In the genomic region with DNA sequence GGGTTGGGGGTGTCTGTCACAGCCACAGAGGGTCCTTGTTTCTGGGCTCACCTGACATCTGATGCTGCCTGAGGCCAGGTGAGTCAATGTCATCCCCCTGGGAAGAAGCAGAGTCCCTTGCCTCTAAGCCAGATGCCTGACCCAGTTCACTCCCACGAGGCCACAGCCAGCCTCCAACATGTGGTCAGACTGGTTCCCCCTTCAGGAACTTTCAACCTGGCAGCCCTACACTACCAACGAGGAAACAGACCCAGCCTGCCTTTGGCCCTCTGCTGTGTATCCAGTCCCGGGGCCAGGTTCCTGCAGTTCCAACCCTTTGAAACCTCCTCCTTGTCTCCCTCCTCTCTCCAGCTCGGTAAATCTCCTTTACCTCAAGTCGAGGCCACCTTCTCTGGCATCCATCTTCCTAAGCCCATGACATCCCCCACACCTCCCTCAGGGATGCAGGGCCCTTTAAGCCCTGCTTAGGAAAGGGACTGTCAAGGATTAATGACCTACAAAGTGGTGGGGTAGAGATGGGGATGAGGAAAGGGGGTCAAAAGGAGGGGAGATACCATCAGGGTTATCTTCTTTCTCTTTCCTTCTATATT, we compare ENCODE assay signal across 24 cellular contexts. TPM values are rescaled to one million over a fixed set of nuclear protein-coding genes. Genes with fewer than 3 reads are reported as not detected.
A peak's percentile ranks its signal among the peaks of the same experiment; 100 is the strongest.
DNase-seq lines count a peak whose midpoint lies in the region; ATAC-seq, FAIRE-seq and TF ChIP-seq lines count a peak whose summit lies in the region.
"Had no signal": no experiment of that assay in that cellular context is flagged by ENCODE, and none has a peak within 500 bp of the region (broad histone marks: within the 10 kb centered on the region; RNA-seq: fewer than 3 reads in every experiment).

No MANE protein-coding gene starts in this region.

- no peak overlapping the region for H3K4me2 ChIP-seq in GM23338
- H3K4me2 ChIP-seq in H1 (ENCODE audit: insufficient read depth in 1 of 2, low read depth in 2 of 2, low read length in 2 of 2) = no peak overlapping the region
- H3K4me2 ChIP-seq in trophoblast cell (ENCODE audit: low read length) = no peak overlapping the region
- H3K4me2 ChIP-seq in HepG2 (ENCODE audit: low read depth, low read length) = no peak overlapping the region
- H3K4me2 ChIP-seq: KMS-11 had no signal

- H3K23me2 ChIP-seq in H1 (ENCODE audit: low read depth, low read length) = no peaks in the 10 kb centered on the region

- H2AK5ac ChIP-seq in H1 (ENCODE audit: low read depth, low read length) (no peak overlapping the region), trophoblast cell (ENCODE audit: low read length) (no peak overlapping the region)

- no peak for TF ChIP-seq CTCF in GM23338 (conservative IDR thresholded peaks at IDR 0.05; ENCODE audit: low read depth in 2 of 2)
- TF ChIP-seq CTCF in NB4 (IDR thresholded peaks at IDR 0.05; ENCODE audit: low read depth, low read length) = no peak
- no peak for TF ChIP-seq CTCF in H1 (IDR thresholded peaks at IDR 0.05; ENCODE audit: control extremely low read depth in 1 of 3, insufficient read depth in 1 of 3, low read depth in 1 of 3, low read length in 3 of 3)
- TF ChIP-seq CTCF in HepG2 (CRISPR knock-in tag; IDR thresholded peaks at IDR 0.05) = no peak
- no peak for TF ChIP-seq CTCF in nephron progenitor cell (IDR thresholded peaks at IDR 0.05)

- ATAC-seq in GM23338 = no peak; the same call in 2 of the 3 replicates
- ATAC-seq in HepG2 = no peak
- ATAC-seq in Right ventricle myocardium superior (ENCODE audit: poor library complexity) = no peak
- ATAC-seq: PC-3, SK-N-SH treated with all-trans-retinoic acid at 6 μM for 48 hours had no signal

- H3K36me3 ChIP-seq in GM23338 (ENCODE audit: insufficient read depth) (no peaks in the 10 kb centered on the region), H1 (ENCODE audit: control insufficient read depth in 2 of 4, insufficient read depth in 4 of 4, low read length in 3 of 4) (no peaks in the 10 kb centered on the region), trophoblast cell (ENCODE audit: control insufficient read depth in 1 of 2, insufficient read depth in 2 of 2, low read length in 2 of 2) (no peaks in the 10 kb centered on the region), HepG2 (replicated peaks in 1 of 2; ENCODE audit: control insufficient read depth in 1 of 2, insufficient read depth in 2 of 2, low read length in 2 of 2) (no peaks in the 10 kb centered on the region)

- H4K91ac ChIP-seq in H1 (replicated peaks; ENCODE audit: insufficient read length, low read length) (peak overlapping the region; percentile 40), trophoblast cell (ENCODE audit: low read depth, low read length) (no peak overlapping the region)

- H3K79me2 ChIP-seq in GM23338 (replicated peaks; ENCODE audit: insufficient read depth) = no peaks in the 10 kb centered on the region
- H3K79me2 ChIP-seq in H1 (ENCODE audit: control insufficient read depth in 1 of 2, insufficient read depth in 2 of 2, low read length in 2 of 2) = no peaks in the 10 kb centered on the region
- no peaks in the 10 kb centered on the region for H3K79me2 ChIP-seq in trophoblast cell (ENCODE audit: control insufficient read depth, insufficient read depth, low read length, poor library complexity)
- H3K79me2 ChIP-seq in HepG2 (ENCODE audit: insufficient read depth, low read length) = no peaks in the 10 kb centered on the region

- no peak overlapping the region for H3K4ac ChIP-seq in H1 (replicated peaks; ENCODE audit: insufficient read length, low read depth, low read length)
- no peak overlapping the region for H3K4ac ChIP-seq in trophoblast cell (ENCODE audit: low read depth, low read length)

- WGBS in H1 (ENCODE audit: extremely low coverage in 1 of 2, insufficient coverage in 1 of 2, insufficient read length in 1 of 2, insufficient replicate concordance in 2 of 2, low coverage in 1 of 2, low lambda C conversion rate in 2 of 2, missing lambda C conversion rate in 1 of 2), 2 experiments = 77% methylated on average over 4 of the region's 5 CpGs; no CpG with 5 or more reads in 1 of the 2 experiments
- no CpG with 5 or more reads among the region's 5 CpGs for WGBS in trophoblast cell (ENCODE audit: extremely low coverage, insufficient coverage, insufficient read length)
- WGBS in HepG2 (ENCODE audit: low lambda C conversion rate) = 15% methylated on average over 4 of the region's 5 CpGs

- H3K9me3 ChIP-seq in H1 (ENCODE audit: insufficient read depth in 2 of 2, low read depth in 1 of 2, low read length in 1 of 2) (no peaks in the 10 kb centered on the region; a peak in 1 of 4 replicates), trophoblast cell (ENCODE audit: insufficient read depth, low read depth, low read length) (no peaks in the 10 kb centered on the region), HepG2 (ENCODE audit: low read length) (no peaks in the 10 kb centered on the region)

- H3K23ac ChIP-seq in H1 (ENCODE audit: insufficient read length) (no peak overlapping the region), trophoblast cell (ENCODE audit: low read length) (no peak overlapping the region)

- H3K27ac ChIP-seq in GM23338 (ENCODE audit: low read depth) (no peak overlapping the region), H1 (ENCODE audit: low read depth, low read length) (no peak overlapping the region), trophoblast cell (ENCODE audit: low read depth, low read length) (peak overlapping the region; percentile 1), HepG2 (ENCODE audit: extremely low read length, insufficient read depth, low read length) (no peak overlapping the region)
- H3K27ac ChIP-seq: HL-60, KMS-11 had no signal

- H3F3A ChIP-seq in GM23338 (replicated peaks; ENCODE audit: low read depth) = no peaks in the 10 kb centered on the region

- H3K9ac ChIP-seq in H1 (replicated peaks in 1 of 4; ENCODE audit: extremely low read depth in 1 of 4, low read depth in 3 of 4, low read length in 3 of 4) = no peak overlapping the region
- no peak overlapping the region for H3K9ac ChIP-seq in trophoblast cell (ENCODE audit: low read length)
- H3K9ac ChIP-seq in HepG2 (ENCODE audit: insufficient read depth, low read depth, low read length) = no peak overlapping the region
- H3K9ac ChIP-seq: KMS-11 had no signal

- peaks cover 9% of the 10 kb centered on the region for H3K9me3 Mint-ChIP-seq in GM23338
- no peaks in the 10 kb centered on the region for H3K9me3 Mint-ChIP-seq in activated T-helper 2 cell treated with anti-CD3 and anti-CD28 coated beads, Interferon-gamma antibody, Interleukin-2, Interleukin-4, amounts not matched to agents 10 μg/mL and 5 μg/mL and 100 μg/mL, durations not matched to agents 14 hours and 24 hours and 36 hours
- H3K9me3 Mint-ChIP-seq in nephron progenitor cell = peaks cover 3% of the 10 kb centered on the region

- H2BK20ac ChIP-seq in H1 (ENCODE audit: low read length) = 0 out of 2 replicates have a peak overlapping the region, but pooled peaks have one; percentile 21

- no peaks in the 10 kb centered on the region for H3K79me1 ChIP-seq in H1 (ENCODE audit: low read depth, low read length)
- peaks cover 9% of the 10 kb centered on the region for H3K79me1 ChIP-seq in trophoblast cell (ENCODE audit: low read length)

- TF ChIP-seq RAD21 in H1 (IDR thresholded peaks at IDR 0.05 in 1 of 2, conservative IDR thresholded peaks at IDR 0.05 in 1 of 2; ENCODE audit: low read depth in 2 of 2, low read length in 2 of 2) (no peak), HepG2 (CRISPR knock-in tag; IDR thresholded peaks at IDR 0.05) (no peak)

- no peak for TF ChIP-seq EP300 in H1 (IDR thresholded peaks at IDR 0.05; ENCODE audit: borderline replicate concordance in 1 of 2, low read depth in 2 of 2, low read length in 2 of 2)
- TF ChIP-seq EP300 in HepG2 (IDR thresholded peaks at IDR 0.05; ENCODE audit: low read depth in 2 of 2, low read length in 2 of 2) = no peak
- TF ChIP-seq EP300 in HepG2 (CRISPR knock-in tag; IDR thresholded peaks at IDR 0.05; ENCODE audit: borderline replicate concordance) = no peak

- H3K27ac Mint-ChIP-seq in GM23338 = no peak overlapping the region
- H3K27ac Mint-ChIP-seq in activated T-helper 2 cell treated with anti-CD3 and anti-CD28 coated beads, Interferon-gamma antibody, Interleukin-2, Interleukin-4, amounts not matched to agents 10 μg/mL and 5 μg/mL and 100 μg/mL, durations not matched to agents 14 hours and 24 hours and 36 hours = no peak overlapping the region
- no peak overlapping the region for H3K27ac Mint-ChIP-seq in nephron progenitor cell
- H3K27ac Mint-ChIP-seq: HFFc6 had no signal

- intact Hi-C loops in activated T-helper 2 cell treated with anti-CD3 and anti-CD28 coated beads, Interferon-gamma antibody, Interleukin-2, Interleukin-4, amounts not matched to agents 10 μg/mL and 5 μg/mL and 100 μg/mL, durations not matched to agents 14 hours and 24 hours and 36 hours (cut with micrococcal nuclease) = loop anchor here (10.0 kb wide), 1 partner anchor 1125 kb away; no protein-coding TSS in a partner anchor
- intact Hi-C loops in HepG2 (cut with micrococcal nuclease; ENCODE audit: unreplicated experiment) = no loop called here
- intact Hi-C loops in Right ventricle myocardium superior (cut with DNase I) = no loop called here

- H4K20me1 ChIP-seq in GM23338 (replicated peaks; ENCODE audit: insufficient read depth) (no peaks in the 10 kb centered on the region), H1 (replicated peaks in 1 of 2; ENCODE audit: control insufficient read depth in 1 of 2, insufficient read depth in 2 of 2, low read length in 2 of 2) (no peaks in the 10 kb centered on the region), HepG2 (ENCODE audit: insufficient read depth, low read length) (no peaks in the 10 kb centered on the region)

- peaks cover 4% of the 10 kb centered on the region for H3K27me3 Mint-ChIP-seq in GM23338 (ENCODE audit: insufficient read depth, low read depth, poor library complexity)
- peaks cover 14% of the 10 kb centered on the region for H3K27me3 Mint-ChIP-seq in activated T-helper 2 cell treated with anti-CD3 and anti-CD28 coated beads, Interferon-gamma antibody, Interleukin-2, Interleukin-4, amounts not matched to agents 10 μg/mL and 5 μg/mL and 100 μg/mL, durations not matched to agents 14 hours and 24 hours and 36 hours (ENCODE audit: low read depth)
- H3K27me3 Mint-ChIP-seq in nephron progenitor cell (ENCODE audit: low read depth, poor library complexity) = no peaks in the 10 kb centered on the region

- no peak overlapping the region for H3K56ac ChIP-seq in H1 (replicated peaks; ENCODE audit: insufficient read length, low read depth, low read length)

- FAIRE-seq in H1 (lab: Jason Lieb, UNC) = no peak
- FAIRE-seq in HepG2 (lab: Jason Lieb, UNC) = no peak
- FAIRE-seq: GM12891, GM19239 had no signal

- H3K4me1 ChIP-seq in GM23338 (ENCODE audit: insufficient read depth) (peaks cover 28% of the 10 kb centered on the region), H1 (replicated peaks in 1 of 4; ENCODE audit: control insufficient read depth in 3 of 4, insufficient read depth in 4 of 4, low read length in 3 of 4) (peaks cover 2 to 21% (median 12%) of the 10 kb centered on the region in 4 experiments; a peak in 4 of 7 replicates), trophoblast cell (ENCODE audit: control insufficient read depth in 1 of 2, insufficient read depth in 2 of 2, low read length in 2 of 2) (peaks cover 8 to 14% of the 10 kb centered on the region in 2 experiments), HepG2 (ENCODE audit: insufficient read depth, low read length) (no peaks in the 10 kb centered on the region)

- H3K14ac ChIP-seq in H1 (ENCODE audit: insufficient read length) = no peak overlapping the region
- H3K14ac ChIP-seq in trophoblast cell (ENCODE audit: low read length) = peak overlapping the region; percentile 55

- H2BK5ac ChIP-seq in H1 (ENCODE audit: low read depth, low read length) (no peak overlapping the region), trophoblast cell (ENCODE audit: low read depth, low read length, poor library complexity) (peak overlapping the region; percentile 42)

- no peak overlapping the region for H4K12ac ChIP-seq in trophoblast cell (ENCODE audit: low read depth, low read length)

- H3K36me3 Mint-ChIP-seq in GM23338 (ENCODE audit: low read depth) (no peaks in the 10 kb centered on the region; the same call in 2 of the 3 replicates), nephron progenitor cell (ENCODE audit: low read depth) (no peaks in the 10 kb centered on the region)
- H3K36me3 Mint-ChIP-seq in activated T-helper 2 cell treated with anti-CD3 and anti-CD28 coated beads, Interferon-gamma antibody, Interleukin-2, Interleukin-4, amounts not matched to agents 10 μg/mL and 5 μg/mL and 100 μg/mL, durations not matched to agents 14 hours and 24 hours and 36 hours (ENCODE audit: low read depth) = no peaks in the 10 kb centered on the region

- H3K4me1 Mint-ChIP-seq in GM23338 (peaks cover 40% of the 10 kb centered on the region), nephron progenitor cell (peaks cover 58% of the 10 kb centered on the region)
- no peaks in the 10 kb centered on the region for H3K4me1 Mint-ChIP-seq in activated T-helper 2 cell treated with anti-CD3 and anti-CD28 coated beads, Interferon-gamma antibody, Interleukin-2, Interleukin-4, amounts not matched to agents 10 μg/mL and 5 μg/mL and 100 μg/mL, durations not matched to agents 14 hours and 24 hours and 36 hours (ENCODE audit: low read depth)

- no peaks in the 10 kb centered on the region for H3K9me2 ChIP-seq in GM23338 (ENCODE audit: insufficient read depth)

- H2AFZ ChIP-seq in GM23338 (peak overlapping the region; percentile 72), H1 (ENCODE audit: low read length) (no peak overlapping the region), trophoblast cell (ENCODE audit: insufficient read depth, low read length, poor library complexity) (no peak overlapping the region), HepG2 (ENCODE audit: low read length) (no peak overlapping the region)

- H3K27me3 ChIP-seq in GM23338 (ENCODE audit: insufficient read depth) (no peaks in the 10 kb centered on the region), H1 (replicated peaks in 1 of 4; ENCODE audit: control insufficient read depth in 3 of 4, extremely low read depth in 1 of 4, insufficient read depth in 3 of 4, low read length in 3 of 4) (no peaks in the 10 kb centered on the region), trophoblast cell (ENCODE audit: insufficient read depth, low read length) (no peaks in the 10 kb centered on the region), HepG2 (ENCODE audit: control insufficient read depth in 1 of 2, insufficient read depth in 2 of 2, low read length in 2 of 2) (peaks cover 1 to 9% of the 10 kb centered on the region in 2 experiments; a peak in 4 of 5 replicates)

- BruUV-seq in HepG2 (replicated peaks; lab: Mats Ljungman, UMichigan) = no TSS peak

- TF ChIP-seq POLR2A in NB4 (IDR thresholded peaks at IDR 0.05; ENCODE audit: extremely low read depth, insufficient read length) (no peak), H1 (IDR thresholded peaks at IDR 0.05; ENCODE audit: control extremely low read depth in 1 of 2, low read depth in 2 of 2, low read length in 2 of 2) (no peak), HepG2 (IDR thresholded peaks at IDR 0.05; ENCODE audit: insufficient read depth in 1 of 2, low read depth in 2 of 2, low read length in 2 of 2) (no peak)

- DNase-seq in GM23338 (ENCODE audit: low spot score) (no peak), NB4 (ENCODE audit: low read depth) (peak; percentile 61), H1 (ENCODE audit: low read depth in 1 of 2, low spot score in 2 of 2) (no peak), trophoblast cell (no peak), HepG2 (ENCODE audit: low spot score) (no peak), nephron progenitor cell (no peak), Right ventricle myocardium superior (no peak)
- no peak for DNase-seq in activated T-helper 2 cell treated with anti-CD3 and anti-CD28 coated beads, Interferon-gamma antibody, Interleukin-2, Interleukin-4, amounts not matched to agents 10 μg/mL and 5 μg/mL and 100 μg/mL, durations not matched to agents 14 hours and 24 hours and 36 hours (ENCODE audit: low spot score)
- DNase-seq: C1 segment of cervical spinal cord; COR-L47; GOT3; HFFc6; NCI-H1436 treated with DMSO at 0.1 percent for 48 hours; NCI-H2081 treated with DMSO at 0.1 percent for 48 hours; NCI-H2227 treated with DMSO at 0.1 percent for 48 hours; NK-92 treated with Interleukin-12 subunit alpha and Interleukin-12 subunit beta, amount 100 ng/mL, for 24 hours; PC-3; SHP77; T-helper 2 cell had no signal

- H3K4me3 Mint-ChIP-seq in GM23338 = no peak overlapping the region
- H3K4me3 Mint-ChIP-seq in activated T-helper 2 cell treated with anti-CD3 and anti-CD28 coated beads, Interferon-gamma antibody, Interleukin-2, Interleukin-4, amounts not matched to agents 10 μg/mL and 5 μg/mL and 100 μg/mL, durations not matched to agents 14 hours and 24 hours and 36 hours (ENCODE audit: low read depth) = no peak overlapping the region
- no peak overlapping the region for H3K4me3 Mint-ChIP-seq in nephron progenitor cell
- H3K4me3 Mint-ChIP-seq: HFFc6 had no signal

- no peak overlapping the region for H2BK120ac ChIP-seq in H1 (replicated peaks; ENCODE audit: low read depth, low read length)
- no peak overlapping the region for H2BK120ac ChIP-seq in trophoblast cell (ENCODE audit: insufficient read depth, low read length, poor library complexity)

- H3K18ac ChIP-seq in H1 (ENCODE audit: extremely low read depth, low read length) (no peak overlapping the region), trophoblast cell (ENCODE audit: low read length) (no peak overlapping the region)

- H2BK12ac ChIP-seq in H1 (ENCODE audit: low read depth, low read length) (no peak overlapping the region; the same call in 1 of the 2 replicates), trophoblast cell (ENCODE audit: low read length) (peak overlapping the region; percentile 25)

- H2BK15ac ChIP-seq in H1 (ENCODE audit: low read length) = peak overlapping the region; percentile 22; the same call in 1 of the 2 replicates

- in situ Hi-C loops in HepG2 (cut with HindIII; ENCODE audit: extremely low pct_ligation_motif_present, low pct_unique_long_range_greater_than_20kb) = no loop called here

- H3K4me3 ChIP-seq in GM23338 (no peak overlapping the region), NB4 (ENCODE audit: low read depth, low read length) (no peak overlapping the region), H1 (ENCODE audit: extremely low read depth in 1 of 4, insufficient read depth in 2 of 4, low read depth in 3 of 4, low read length in 4 of 4) (no peak overlapping the region), trophoblast cell (ENCODE audit: low read depth, low read length) (no peak overlapping the region), HepG2 (replicated peaks in 1 of 3; ENCODE audit: insufficient read depth in 1 of 3, low read depth in 2 of 3, low read length in 3 of 3) (no peak overlapping the region)

- H4K8ac ChIP-seq in H1 (ENCODE audit: extremely low read depth, insufficient read depth, low read length) (no peak overlapping the region), trophoblast cell (ENCODE audit: low read depth, low read length) (peak overlapping the region; percentile 4)

- H4K5ac ChIP-seq in H1 (ENCODE audit: insufficient read length, low read depth, low read length) = no peak overlapping the region

- POLR2A ChIA-PET in H1 (lab: Charles Lee; ENCODE audit: partially characterized antibody) = interaction anchor here (0.6 kb wide), 1 partner anchor 47 kb away, joined by 3 read pairs; no protein-coding TSS in a partner anchor
- POLR2A ChIA-PET in HepG2 (lab: Yijun Ruan, JAX) = no interaction called here

- CTCF ChIA-PET in H1 (lab: Charles Lee; ENCODE audit: partially characterized antibody) = interaction anchor here (1.7 kb wide), 1 partner anchor 18 kb away, joined by 7 read pairs; no protein-coding TSS in a partner anchor
- CTCF ChIA-PET in HepG2 (lab: Yijun Ruan, JAX; ENCODE audit: low intra/inter-chr PET ratio, low total read pairs) = no interaction called here

RNA-seq across cellular contexts. Expression of gene SMAD2, which starts 49.2 kb away (rescaled TPM):
- 87.1 and 90.7 TPM in 2 replicates for total RNA-seq in GM23338 (2014; rRNA removed; shearing (Covaris generic))
- 28.2 and 30.9 TPM in 2 replicates for polyA plus RNA-seq in GM23338 (2016; fragmentation: Nextera tagmentation; extraction: Ambion mirVana)
- total RNA-seq in H1 (2021; fragmentation: NEBNext Ultra II Directional; extraction: Animal tissue kit (Norgen Biotek cat#: 25700)) = 124 and 132 TPM in 2 replicates
- polyA plus RNA-seq in H1 (2011; rRNA removed) = 24.7 and 28.4 TPM in 2 replicates
- polyA plus RNA-seq in H1 (2011; cell fraction: cytosol; rRNA removed) = 34.3 TPM
- 28.6 TPM for polyA plus RNA-seq in H1 (2011; cell fraction: nucleus; rRNA removed)
- 47.1 to 77.4 TPM (median 56.0 TPM) in 4 replicates for polyA plus RNA-seq in H1 (2012, experiment 1 of 2)
- 7.3 TPM for polyA plus RNA-seq in H1 (2012, experiment 2 of 2)
- polyA plus RNA-seq in H1 (2013, experiment 1 of 2) = 38.2 TPM
- polyA plus RNA-seq in H1 (2013, experiment 2 of 2) = 38.2 TPM
- 126 and 210 TPM in 2 replicates for polyA minus RNA-seq in H1 (2011; rRNA and poly(A)+ RNA removed)
- polyA minus RNA-seq in H1 (2011; cell fraction: cytosol; rRNA and poly(A)+ RNA removed) = 69.9 TPM
- 143 TPM for polyA minus RNA-seq in H1 (2011; cell fraction: nucleus; rRNA and poly(A)+ RNA removed)
- polyA plus RNA-seq in trophoblast cell (2013) = 67.3 and 70.4 TPM in 2 replicates
- total RNA-seq in activated T-helper 2 cell treated with anti-CD3 and anti-CD28 coated beads, Interferon-gamma antibody, Interleukin-2, Interleukin-4, amounts not matched to agents 10 μg/mL and 5 μg/mL and 100 μg/mL, durations not matched to agents 14 hours and 24 hours and 36 hours = 353 and 358 TPM in 2 replicates
- total RNA-seq in HepG2 (2016; rRNA removed; fragmentation: Illumina TruSeq; extraction: Trizol) = 96.2 and 132 TPM in 2 replicates
- 162 and 182 TPM in 2 replicates for total RNA-seq in HepG2 (2016; cell fraction: cytosol; rRNA removed; fragmentation: Illumina TruSeq; extraction: Trizol; ENCODE audit: low read depth)
- total RNA-seq in HepG2 (2016; cell fraction: insoluble cytoplasmic fraction; rRNA removed; fragmentation: Illumina TruSeq; extraction: Trizol) = 95.6 and 122 TPM in 2 replicates
- total RNA-seq in HepG2 (2016; cell fraction: membrane; rRNA removed; fragmentation: Illumina TruSeq; extraction: Trizol) = 148 and 164 TPM in 2 replicates
- 74.9 and 75.8 TPM in 2 replicates for total RNA-seq in HepG2 (2016; cell fraction: nucleus; rRNA removed; fragmentation: Illumina TruSeq; extraction: Trizol)
- 34.0 and 40.2 TPM in 2 replicates for polyA plus RNA-seq in HepG2 (2011; rRNA removed)
- 22.8 and 32.4 TPM in 2 replicates for polyA plus RNA-seq in HepG2 (2011; cell fraction: cytosol; rRNA removed)
- 16.3 and 21.0 TPM in 2 replicates for polyA plus RNA-seq in HepG2 (2011; cell fraction: nucleus; rRNA removed)
- 48.7 and 54.8 TPM in 2 replicates for polyA plus RNA-seq in HepG2 (2012)
- 61.1 and 63.8 TPM in 2 replicates for polyA plus RNA-seq in HepG2 (2016; cell fraction: cytosol; fragmentation: Illumina TruSeq; extraction: Trizol; ENCODE audit: low read depth)
- polyA plus RNA-seq in HepG2 (2016; cell fraction: insoluble cytoplasmic fraction; fragmentation: Illumina TruSeq; extraction: Trizol; ENCODE audit: low read depth) = 69.3 and 70.0 TPM in 2 replicates
- polyA plus RNA-seq in HepG2 (2016; cell fraction: membrane; fragmentation: Illumina TruSeq; extraction: Trizol; ENCODE audit: low read depth) = 82.3 and 86.6 TPM in 2 replicates
- polyA plus RNA-seq in HepG2 (2016; cell fraction: nucleus; fragmentation: Illumina TruSeq; extraction: Trizol; ENCODE audit: insufficient read depth, low read depth) = 36.9 and 38.6 TPM in 2 replicates
- 48.2 and 195 TPM in 2 replicates for polyA minus RNA-seq in HepG2 (2011; rRNA and poly(A)+ RNA removed; ENCODE audit: low replicate concordance)
- polyA minus RNA-seq in HepG2 (2011; cell fraction: cytosol; rRNA and poly(A)+ RNA removed) = 51.8 and 65.1 TPM in 2 replicates
- polyA minus RNA-seq in HepG2 (2011; cell fraction: nucleus; rRNA and poly(A)+ RNA removed) = 86.8 and 96.2 TPM in 2 replicates
- 68.1 TPM for total RNA-seq in Right ventricle myocardium superior
